Comparison of ENCODE assay signal across 13 cellular contexts in the genomic region with DNA sequence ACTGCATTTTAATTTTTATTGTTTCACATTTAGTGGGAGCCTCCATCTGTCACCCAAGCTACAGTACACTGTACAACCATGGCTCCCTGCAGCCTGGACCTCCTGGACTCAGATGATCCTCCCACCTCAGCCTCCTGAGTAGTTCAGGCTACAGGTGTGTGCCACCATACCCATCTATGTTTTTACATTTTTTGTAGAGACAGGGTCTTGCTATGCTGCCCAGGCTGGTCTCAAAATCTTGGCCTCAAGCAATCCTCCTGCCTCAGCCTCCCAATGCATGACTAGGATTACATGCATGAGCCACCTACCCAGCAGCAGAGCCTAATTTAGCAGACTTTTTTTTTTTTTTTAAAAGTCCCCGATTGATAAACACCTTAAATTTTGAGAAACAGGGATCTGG.
"Had no signal": no experiment of that assay in that cellular context is flagged by ENCODE, and none has a peak within 500 bp of the region (broad histone marks: within the 10 kb centered on the region; RNA-seq: fewer than 3 reads in every experiment).

No MANE protein-coding gene starts in this region.

- H3K27ac ChIP-seq: cardiac muscle cell, coronary artery, gastroesophageal sphincter, left lung, stomach, thoracic aorta had no signal

- H3K4me3 Mint-ChIP-seq: activated T-cell treated with anti-CD3 and anti-CD28 coated beads, Interleukin-2, amount 50 U/mL, for 4 hours had no signal

- DNase-seq: activated CD4-positive, alpha-beta T cell treated with anti-CD3 and anti-CD28 coated beads for 1 hour; activated gamma-delta T cell treated with Interleukin-2 at 50 U/mL for 16 hours; activated T-cell treated with anti-CD3 and anti-CD28 coated beads, Interleukin-2, amount 50 U/mL, for 4 hours; effector CD8-positive, alpha-beta T cell; left lung; stimulated activated CD4-positive, alpha-beta T cell treated with anti-CD3 and anti-CD28 coated beads, Interleukin-12 subunit alpha, Interleukin-12 subunit beta, amount 100 ng/mL, for 4 hours; stomach; SW 1271; T-helper 9 cell had no signal

- ATAC-seq: activated T-cell treated with anti-CD3 and anti-CD28 coated beads, Interleukin-2, amount 50 U/mL, for 4 hours; gastroesophageal sphincter; left lung had no signal

- H3K27me3 ChIP-seq: cardiac muscle cell, gastroesophageal sphincter, left lung, stomach had no signal

- H3K4me3 ChIP-seq: cardiac muscle cell, coronary artery, gastroesophageal sphincter, left lung, stomach, thoracic aorta had no signal
